In the genomic region with DNA sequence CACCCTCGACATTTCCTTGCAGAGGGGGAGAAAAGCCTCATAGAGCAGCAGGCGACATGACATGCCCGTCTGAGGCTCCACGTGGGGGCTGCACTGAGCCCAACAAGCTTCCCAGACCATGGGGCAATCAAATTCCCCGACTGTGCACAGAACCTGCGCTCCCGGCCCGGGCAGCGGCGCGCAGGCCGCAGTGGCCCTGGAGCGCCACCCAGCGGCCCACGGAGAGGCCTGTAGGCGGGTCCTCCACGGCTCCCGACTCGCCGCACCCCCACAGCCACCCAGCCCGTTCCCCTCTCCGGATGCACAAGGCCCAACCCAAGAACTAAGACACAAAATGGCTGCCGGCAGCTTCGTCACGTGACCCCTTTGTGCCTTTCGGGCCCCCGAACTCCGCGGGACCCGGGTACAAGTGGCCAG, we compare ENCODE assay signal across 7 cellular contexts.
DNase-seq lines count a peak whose midpoint lies in the region; ATAC-seq and TF ChIP-seq lines count a peak whose summit lies in the region.

No MANE protein-coding gene starts in this region.

- in situ Hi-C loops in astrocyte of the spinal cord (cut with HindIII; ENCODE audit: low sequenced_read_pairs), result no loop called here

- ATAC-seq in GM18505 (IDR thresholded peaks at IDR 0.05; ENCODE audit: unreplicated experiment) (peak; percentile 84), HG02943 (IDR thresholded peaks at IDR 0.05; ENCODE audit: low read depth, unreplicated experiment) (peak; percentile 78)

- peak overlapping the region; percentile 92 for H3K4me3 ChIP-seq in astrocyte of the spinal cord (ENCODE audit: low read depth, low read length)
- peak overlapping the region; percentile 95 for H3K4me3 ChIP-seq in retinal pigment epithelial cell (ENCODE audit: low read length)

- DNase-seq in NCI-H1694 treated with DMSO at 0.1 percent for 48 hours (lab: John Stamatoyannopoulos, UW) (peak; percentile 90), T-helper 2 cell (peak; percentile 90 to 98 (median 95)), astrocyte of the spinal cord (ENCODE audit: low read depth, low spot score) (peak; percentile 97), hypothalamus (lab: John Stamatoyannopoulos, UW) (peak in 50 of 51 donors; percentile 59 to 96 (median 91)), retinal pigment epithelial cell (ENCODE audit: low read depth) (peak; percentile 80)

- no peak for TF ChIP-seq POLR2A in GM18505 (IDR thresholded peaks at IDR 0.05; ENCODE audit: borderline replicate concordance, extremely low read depth, insufficient read depth, insufficient read length)

- TF ChIP-seq CTCF in astrocyte of the spinal cord (IDR thresholded peaks at IDR 0.05; ENCODE audit: low read depth, low read length) (peak; percentile 90), retinal pigment epithelial cell (conservative IDR thresholded peaks at IDR 0.05; ENCODE audit: low read depth, low read length) (peak; percentile 85)

Comparison
In these comparisons a context has a peak if more than half of its experiments do, and no peak if none do; other contexts are left out.
1. Peak in every context shown above with its lines: DNase-seq, ATAC-seq and H3K4me3 ChIP-seq.